Comparison of ENCODE assay signal across 14 cellular contexts in genomic region chr5:112923988-112924387, GRCh38. TPM values are rescaled to one million over a fixed set of nuclear protein-coding genes. Genes with fewer than 3 reads are reported as not detected.
A peak's percentile ranks its signal among the peaks of the same experiment; 100 is the strongest.
DNase-seq lines count a peak whose midpoint lies in the region; ATAC-seq, FAIRE-seq and TF ChIP-seq lines count a peak whose summit lies in the region.
"Had no signal": no experiment of that assay in that cellular context is flagged by ENCODE, and none has a peak within 500 bp of the region (broad histone marks: within the 10 kb centered on the region; RNA-seq: fewer than 3 reads in every experiment).

No MANE protein-coding gene starts in this region.

- H3K4me1 ChIP-seq in neural progenitor cell (peaks cover 9% of the 10 kb centered on the region), HepG2 (ENCODE audit: insufficient read depth, low read length) (peaks cover 32% of the 10 kb centered on the region)

- CTCF ChIA-PET in HepG2 (lab: Yijun Ruan, JAX; ENCODE audit: low intra/inter-chr PET ratio, low total read pairs), result no interaction called here

- peaks cover 12% of the 10 kb centered on the region for H3K79me2 ChIP-seq in neural progenitor cell (ENCODE audit: low read depth)
- peaks cover 18% of the 10 kb centered on the region for H3K79me2 ChIP-seq in HepG2 (ENCODE audit: insufficient read depth, low read length)

- H2AFZ ChIP-seq in neural progenitor cell (replicated peaks) (no peak overlapping the region), HepG2 (ENCODE audit: low read length) (no peak overlapping the region)

- peak overlapping the region; percentile 97 for H3K27ac Mint-ChIP-seq in T-helper 1 cell treated with Interleukin-12 subunit alpha and Interleukin-12 subunit beta and Interleukin-4 antibody, amounts not matched to agents 30 μg/mL and 1 μg/mL, for 36 hours
- H3K27ac Mint-ChIP-seq in activated T-helper 1 cell treated with anti-CD3 and anti-CD28 coated beads, Interleukin-12 subunit alpha, Interleukin-12 subunit beta, Interleukin-2, Interleukin-4 antibody, amounts not matched to agents 30 ng/mL and 10 ng/mL and 1 ng/mL, durations not matched to agents 14 hours and 24 hours and 36 hours, result no peak overlapping the region
- H3K27ac Mint-ChIP-seq in neural progenitor cell, result no peak overlapping the region

- H4K20me1 ChIP-seq in neural progenitor cell (ENCODE audit: low read depth), result no peaks in the 10 kb centered on the region
- no peaks in the 10 kb centered on the region for H4K20me1 ChIP-seq in HepG2 (ENCODE audit: insufficient read depth, low read length)

- TF ChIP-seq RAD21 in HepG2 (CRISPR knock-in tag; IDR thresholded peaks at IDR 0.05), result no peak

- peak overlapping the region; percentile 61 for H3K27ac ChIP-seq in HL-60 (replicated peaks)
- H3K27ac ChIP-seq in neural progenitor cell, result no peak overlapping the region
- no peak overlapping the region for H3K27ac ChIP-seq in HepG2 (ENCODE audit: extremely low read length, insufficient read depth, low read length)
- H3K27ac ChIP-seq: 22Rv1 had no signal

- peaks cover 9% of the 10 kb centered on the region for H3K36me3 Mint-ChIP-seq in T-helper 1 cell treated with Interleukin-12 subunit alpha and Interleukin-12 subunit beta and Interleukin-4 antibody, amounts not matched to agents 30 μg/mL and 1 μg/mL, for 36 hours (ENCODE audit: low read depth)
- peaks cover 13% of the 10 kb centered on the region for H3K36me3 Mint-ChIP-seq in activated T-helper 1 cell treated with anti-CD3 and anti-CD28 coated beads, Interleukin-12 subunit alpha, Interleukin-12 subunit beta, Interleukin-2, Interleukin-4 antibody, amounts not matched to agents 30 ng/mL and 10 ng/mL and 1 ng/mL, durations not matched to agents 14 hours and 24 hours and 36 hours (ENCODE audit: low read depth)
- peaks cover 5% of the 10 kb centered on the region for H3K36me3 Mint-ChIP-seq in neural progenitor cell

- TF ChIP-seq CTCF in HL-60 (IDR thresholded peaks at IDR 0.05; ENCODE audit: insufficient read depth, low read length) (no peak), neural progenitor cell (IDR thresholded peaks at IDR 0.05) (no peak), HepG2 (CRISPR knock-in tag; IDR thresholded peaks at IDR 0.05) (no peak), D721Med (IDR thresholded peaks at IDR 0.05; ENCODE audit: insufficient read depth, missing control alignments) (no peak)

- no peak overlapping the region for H3K4me3 Mint-ChIP-seq in T-helper 1 cell treated with Interleukin-12 subunit alpha and Interleukin-12 subunit beta and Interleukin-4 antibody, amounts not matched to agents 30 μg/mL and 1 μg/mL, for 36 hours
- H3K4me3 Mint-ChIP-seq in activated T-helper 1 cell treated with anti-CD3 and anti-CD28 coated beads, Interleukin-12 subunit alpha, Interleukin-12 subunit beta, Interleukin-2, Interleukin-4 antibody, amounts not matched to agents 30 ng/mL and 10 ng/mL and 1 ng/mL, durations not matched to agents 14 hours and 24 hours and 36 hours, result peak overlapping the region; percentile 82
- peak overlapping the region; percentile 48 for H3K4me3 Mint-ChIP-seq in neural progenitor cell

- H3K4me2 ChIP-seq in neural progenitor cell (no peak overlapping the region), HepG2 (ENCODE audit: low read depth, low read length) (no peak overlapping the region)

- no peak for TF ChIP-seq POLR2A in HepG2 (IDR thresholded peaks at IDR 0.05; ENCODE audit: insufficient read depth in 1 of 2, low read depth in 2 of 2, low read length in 2 of 2)

- TF ChIP-seq EP300 in HepG2 (IDR thresholded peaks at IDR 0.05; ENCODE audit: low read depth in 2 of 2, low read length in 2 of 2) (no peak), HepG2 (CRISPR knock-in tag; IDR thresholded peaks at IDR 0.05; ENCODE audit: borderline replicate concordance) (no peak)

- H3K27me3 ChIP-seq in HL-60 (ENCODE audit: insufficient read depth, poor library complexity, severe bottlenecking) (no peaks in the 10 kb centered on the region), neural progenitor cell (peaks cover 16% of the 10 kb centered on the region), HepG2 (ENCODE audit: control insufficient read depth in 1 of 2, insufficient read depth in 2 of 2, low read length in 2 of 2) (no peaks in the 10 kb centered on the region)
- H3K27me3 ChIP-seq: transverse colon had no signal

- H3K4me3 ChIP-seq in HL-60 (replicated peaks; ENCODE audit: insufficient read depth, low read length), result no peak overlapping the region
- H3K4me3 ChIP-seq in neural progenitor cell, result no peak overlapping the region
- no peak overlapping the region for H3K4me3 ChIP-seq in HepG2 (replicated peaks in 1 of 3; ENCODE audit: insufficient read depth in 1 of 3, low read depth in 2 of 3, low read length in 3 of 3)
- H3K4me3 ChIP-seq: transverse colon had no signal

- H3K9ac ChIP-seq in neural progenitor cell (no peak overlapping the region), HepG2 (ENCODE audit: insufficient read depth, low read depth, low read length) (no peak overlapping the region)

- no peaks in the 10 kb centered on the region for H3K9me3 ChIP-seq in neural progenitor cell (ENCODE audit: low read depth)
- H3K9me3 ChIP-seq in HepG2 (ENCODE audit: low read length), result no peaks in the 10 kb centered on the region
- H3K9me3 ChIP-seq: transverse colon had no signal

- no peak for DNase-seq in T-helper 1 cell
- no peak for DNase-seq in HL-60 (ENCODE audit: low read depth in 1 of 2, low spot score in 1 of 2)
- no peak for DNase-seq in activated T-helper 1 cell treated with anti-CD3 and anti-CD28 coated beads, Interleukin-12 subunit alpha, Interleukin-12 subunit beta, Interleukin-2, Interleukin-4 antibody, amounts not matched to agents 30 ng/mL and 10 ng/mL and 1 ng/mL, durations not matched to agents 14 hours and 24 hours and 36 hours (ENCODE audit: low spot score)
- no peak for DNase-seq in neural progenitor cell (ENCODE audit: low spot score)
- no peak for DNase-seq in HepG2 (ENCODE audit: low spot score)
- no peak for DNase-seq in D721Med (ENCODE audit: insufficient read length, low spot score)
- DNase-seq in UCSD-AML1 (lab: John Stamatoyannopoulos, UW; ENCODE audit: unreplicated experiment), result no peak
- DNase-seq: GDM1, NCI-H1105, retina, transverse colon had no signal

- peaks cover 50% of the 10 kb centered on the region for H3K4me1 Mint-ChIP-seq in T-helper 1 cell treated with Interleukin-12 subunit alpha and Interleukin-12 subunit beta and Interleukin-4 antibody, amounts not matched to agents 30 μg/mL and 1 μg/mL, for 36 hours (ENCODE audit: low read depth)
- H3K4me1 Mint-ChIP-seq in activated T-helper 1 cell treated with anti-CD3 and anti-CD28 coated beads, Interleukin-12 subunit alpha, Interleukin-12 subunit beta, Interleukin-2, Interleukin-4 antibody, amounts not matched to agents 30 ng/mL and 10 ng/mL and 1 ng/mL, durations not matched to agents 14 hours and 24 hours and 36 hours (ENCODE audit: low read depth), result peaks cover 55% of the 10 kb centered on the region
- peaks cover 15% of the 10 kb centered on the region for H3K4me1 Mint-ChIP-seq in neural progenitor cell

- no peaks in the 10 kb centered on the region for H3K9me3 Mint-ChIP-seq in T-helper 1 cell treated with Interleukin-12 subunit alpha and Interleukin-12 subunit beta and Interleukin-4 antibody, amounts not matched to agents 30 μg/mL and 1 μg/mL, for 36 hours
- no peaks in the 10 kb centered on the region for H3K9me3 Mint-ChIP-seq in activated T-helper 1 cell treated with anti-CD3 and anti-CD28 coated beads, Interleukin-12 subunit alpha, Interleukin-12 subunit beta, Interleukin-2, Interleukin-4 antibody, amounts not matched to agents 30 ng/mL and 10 ng/mL and 1 ng/mL, durations not matched to agents 14 hours and 24 hours and 36 hours
- H3K9me3 Mint-ChIP-seq in neural progenitor cell, result no peaks in the 10 kb centered on the region

- H3K27me3 Mint-ChIP-seq in T-helper 1 cell treated with Interleukin-12 subunit alpha and Interleukin-12 subunit beta and Interleukin-4 antibody, amounts not matched to agents 30 μg/mL and 1 μg/mL, for 36 hours (ENCODE audit: low read depth), result no peaks in the 10 kb centered on the region
- no peaks in the 10 kb centered on the region for H3K27me3 Mint-ChIP-seq in activated T-helper 1 cell treated with anti-CD3 and anti-CD28 coated beads, Interleukin-12 subunit alpha, Interleukin-12 subunit beta, Interleukin-2, Interleukin-4 antibody, amounts not matched to agents 30 ng/mL and 10 ng/mL and 1 ng/mL, durations not matched to agents 14 hours and 24 hours and 36 hours (ENCODE audit: insufficient read depth)
- H3K27me3 Mint-ChIP-seq in neural progenitor cell (ENCODE audit: insufficient read depth, low read depth), result peaks cover 16% of the 10 kb centered on the region

- 86% methylated on average over 6 of the region's 6 CpGs for WGBS in HepG2 (ENCODE audit: low lambda C conversion rate)

- no peak for ATAC-seq in HepG2

- in situ Hi-C loops in HepG2 (cut with HindIII; ENCODE audit: extremely low pct_ligation_motif_present, low pct_unique_long_range_greater_than_20kb), result no loop called here

- peaks cover 19% of the 10 kb centered on the region for H3F3A ChIP-seq in neural progenitor cell (ENCODE audit: low read depth)

- POLR2A ChIA-PET in HepG2 (lab: Yijun Ruan, JAX), result no interaction called here

- no TSS peak for BruUV-seq in HepG2 (replicated peaks; lab: Mats Ljungman, UMichigan)

- H3K36me3 ChIP-seq in neural progenitor cell (no peaks in the 10 kb centered on the region), HepG2 (replicated peaks in 1 of 2; ENCODE audit: control insufficient read depth in 1 of 2, insufficient read depth in 2 of 2, low read length in 2 of 2) (0 out of 5 replicates have a peak, but pooled peaks cover 0 to under 1% of the 10 kb centered on the region in 2 experiments)
- H3K36me3 ChIP-seq: transverse colon had no signal

- FAIRE-seq in HepG2 (lab: Jason Lieb, UNC) (no peak), D721Med (lab: Jason Lieb, UNC) (no peak)
- FAIRE-seq: astrocyte had no signal

- intact Hi-C loops in activated T-helper 1 cell treated with anti-CD3 and anti-CD28 coated beads, Interleukin-12 subunit alpha, Interleukin-12 subunit beta, Interleukin-2, Interleukin-4 antibody, amounts not matched to agents 30 ng/mL and 10 ng/mL and 1 ng/mL, durations not matched to agents 14 hours and 24 hours and 36 hours (cut with micrococcal nuclease), result loop anchor here (2.0 to 5.0 kb wide), 4 partner anchors 45 to 762 kb away; no protein-coding TSS in a partner anchor
- intact Hi-C loops in HepG2 (cut with micrococcal nuclease; ENCODE audit: unreplicated experiment), result loop anchor here (2.0 to 5.0 kb wide), 3 partner anchors 53 to 1832 kb away; partner anchors contain the start of genes DCP2, SRP19 and WDR36

RNA-seq across cellular contexts. Expression of gene REEP5, which starts 2.0 kb away (rescaled TPM):
- total RNA-seq in activated T-helper 1 cell treated with anti-CD3 and anti-CD28 coated beads, Interleukin-12 subunit alpha, Interleukin-12 subunit beta, Interleukin-2, Interleukin-4 antibody, amounts not matched to agents 30 ng/mL and 10 ng/mL and 1 ng/mL, durations not matched to agents 14 hours and 24 hours and 36 hours, result 77.5 and 77.9 TPM in 2 replicates
- total RNA-seq in neural progenitor cell (ENCODE audit: low replicate concordance) (14.3 and 17.1 TPM in 2 replicates), HepG2 (2016; rRNA removed; fragmentation: Illumina TruSeq; extraction: Trizol) (26.3 and 49.4 TPM in 2 replicates)
- total RNA-seq in HepG2 (2016; cell fraction: cytosol; rRNA removed; fragmentation: Illumina TruSeq; extraction: Trizol; ENCODE audit: low read depth), result 13.4 and 19.2 TPM in 2 replicates
- 28.3 and 50.6 TPM in 2 replicates for total RNA-seq in HepG2 (2016; cell fraction: insoluble cytoplasmic fraction; rRNA removed; fragmentation: Illumina TruSeq; extraction: Trizol)
- total RNA-seq in HepG2 (2016; cell fraction: membrane; rRNA removed; fragmentation: Illumina TruSeq; extraction: Trizol), result 14.5 and 17.4 TPM in 2 replicates
- 39.0 and 46.8 TPM in 2 replicates for total RNA-seq in HepG2 (2016; cell fraction: nucleus; rRNA removed; fragmentation: Illumina TruSeq; extraction: Trizol)
- 217 and 239 TPM in 2 replicates for polyA plus RNA-seq in HepG2 (2011; rRNA removed)
- polyA plus RNA-seq in HepG2 (2011; cell fraction: cytosol; rRNA removed), result 109 and 117 TPM in 2 replicates
- polyA plus RNA-seq in HepG2 (2011; cell fraction: nucleus; rRNA removed), result 33.6 and 41.1 TPM in 2 replicates
- 46.8 and 51.5 TPM in 2 replicates for polyA plus RNA-seq in HepG2 (2012)
- polyA plus RNA-seq in HepG2 (2016; cell fraction: cytosol; fragmentation: Illumina TruSeq; extraction: Trizol; ENCODE audit: low read depth), result 28.6 and 31.5 TPM in 2 replicates
- polyA plus RNA-seq in HepG2 (2016; cell fraction: insoluble cytoplasmic fraction; fragmentation: Illumina TruSeq; extraction: Trizol; ENCODE audit: low read depth), result 50.0 and 51.6 TPM in 2 replicates
- polyA plus RNA-seq in HepG2 (2016; cell fraction: membrane; fragmentation: Illumina TruSeq; extraction: Trizol; ENCODE audit: low read depth), result 18.4 and 23.4 TPM in 2 replicates
- 95.9 and 120 TPM in 2 replicates for polyA plus RNA-seq in HepG2 (2016; cell fraction: nucleus; fragmentation: Illumina TruSeq; extraction: Trizol; ENCODE audit: insufficient read depth, low read depth)
- polyA minus RNA-seq in HepG2 (2011; rRNA and poly(A)+ RNA removed; ENCODE audit: low replicate concordance), result 214 and 312 TPM in 2 replicates
- 57.0 and 58.9 TPM in 2 replicates for polyA minus RNA-seq in HepG2 (2011; cell fraction: cytosol; rRNA and poly(A)+ RNA removed)
- polyA minus RNA-seq in HepG2 (2011; cell fraction: nucleus; rRNA and poly(A)+ RNA removed), result 27.4 and 38.7 TPM in 2 replicates

RNA-seq across cellular contexts. Expression of gene DCP2, which starts 52.6 kb away (rescaled TPM):
- total RNA-seq in activated T-helper 1 cell treated with anti-CD3 and anti-CD28 coated beads, Interleukin-12 subunit alpha, Interleukin-12 subunit beta, Interleukin-2, Interleukin-4 antibody, amounts not matched to agents 30 ng/mL and 10 ng/mL and 1 ng/mL, durations not matched to agents 14 hours and 24 hours and 36 hours, result 78.9 and 82.5 TPM in 2 replicates
- total RNA-seq in neural progenitor cell (ENCODE audit: low replicate concordance), result 123 and 174 TPM in 2 replicates
- 63.4 and 113 TPM in 2 replicates for total RNA-seq in HepG2 (2016; rRNA removed; fragmentation: Illumina TruSeq; extraction: Trizol)
- 96.6 and 97.4 TPM in 2 replicates for total RNA-seq in HepG2 (2016; cell fraction: cytosol; rRNA removed; fragmentation: Illumina TruSeq; extraction: Trizol; ENCODE audit: low read depth)
- total RNA-seq in HepG2 (2016; cell fraction: insoluble cytoplasmic fraction; rRNA removed; fragmentation: Illumina TruSeq; extraction: Trizol), result 57.4 and 102 TPM in 2 replicates
- 46.7 and 55.6 TPM in 2 replicates for total RNA-seq in HepG2 (2016; cell fraction: membrane; rRNA removed; fragmentation: Illumina TruSeq; extraction: Trizol)
- total RNA-seq in HepG2 (2016; cell fraction: nucleus; rRNA removed; fragmentation: Illumina TruSeq; extraction: Trizol), result 59.7 and 65.2 TPM in 2 replicates
- polyA plus RNA-seq in HepG2 (2011; rRNA removed), result 11.3 and 16.2 TPM in 2 replicates
- 13.0 and 14.0 TPM in 2 replicates for polyA plus RNA-seq in HepG2 (2011; cell fraction: cytosol; rRNA removed)
- 13.5 and 15.6 TPM in 2 replicates for polyA plus RNA-seq in HepG2 (2011; cell fraction: nucleus; rRNA removed)
- polyA plus RNA-seq in HepG2 (2012), result 15.9 and 20.6 TPM in 2 replicates
- polyA plus RNA-seq in HepG2 (2016; cell fraction: cytosol; fragmentation: Illumina TruSeq; extraction: Trizol; ENCODE audit: low read depth), result 16.9 and 24.8 TPM in 2 replicates
- polyA plus RNA-seq in HepG2 (2016; cell fraction: insoluble cytoplasmic fraction; fragmentation: Illumina TruSeq; extraction: Trizol; ENCODE audit: low read depth), result 28.8 and 30.9 TPM in 2 replicates
- polyA plus RNA-seq in HepG2 (2016; cell fraction: membrane; fragmentation: Illumina TruSeq; extraction: Trizol; ENCODE audit: low read depth), result 20.7 and 23.8 TPM in 2 replicates
- 25.5 and 28.7 TPM in 2 replicates for polyA plus RNA-seq in HepG2 (2016; cell fraction: nucleus; fragmentation: Illumina TruSeq; extraction: Trizol; ENCODE audit: insufficient read depth, low read depth)
- polyA minus RNA-seq in HepG2 (2011; rRNA and poly(A)+ RNA removed; ENCODE audit: low replicate concordance), result 20.3 and 55.5 TPM in 2 replicates
- 15.7 and 21.4 TPM in 2 replicates for polyA minus RNA-seq in HepG2 (2011; cell fraction: cytosol; rRNA and poly(A)+ RNA removed)
- polyA minus RNA-seq in HepG2 (2011; cell fraction: nucleus; rRNA and poly(A)+ RNA removed), result 69.1 and 82.4 TPM in 2 replicates
